11 cellular contexts compared by ENCODE assay signal in genomic region chr21:46122241-46122671, GRCh38. TPM values are rescaled to one million over a fixed set of nuclear protein-coding genes. Genes with fewer than 3 reads are reported as not detected.
DNase-seq lines count a peak whose midpoint lies in the region; ATAC-seq and TF ChIP-seq lines count a peak whose summit lies in the region.
"Had no signal": no experiment of that assay in that cellular context is flagged by ENCODE, and none has a peak within 500 bp of the region (broad histone marks: within the 10 kb centered on the region; RNA-seq: fewer than 3 reads in every experiment).

No MANE protein-coding gene starts in this region.

- H3K36me3 Mint-ChIP-seq in activated T-cell treated with anti-CD3 and anti-CD28 coated beads, Interleukin-2, amount 50 U/mL, for 4 hours (ENCODE audit: insufficient read depth): no peaks in the 10 kb centered on the region
- no peaks in the 10 kb centered on the region for H3K36me3 Mint-ChIP-seq in T-helper 17 cell (ENCODE audit: low read depth)
- H3K36me3 Mint-ChIP-seq: activated naive CD4-positive, alpha-beta T cell treated with anti-CD3 and anti-CD28 coated beads, Interleukin-2, amount 10 ng/mL, durations not matched to agents 7 days and 5 days had no signal

- intact Hi-C loops in stomach (cut with DNase I; ENCODE audit: low total_unique reads): loop anchor here (10.0 kb wide), 1 partner anchor 127 kb away; no protein-coding TSS in a partner anchor

- H3K9me3 ChIP-seq in T-helper 17 cell (ENCODE audit: control insufficient read depth, low read length, poor library complexity, severe bottlenecking) (no peaks in the 10 kb centered on the region), stomach (no peaks in the 10 kb centered on the region)

- H3K4me3 ChIP-seq in foreskin fibroblast (ENCODE audit: low read depth in 1 of 2, low read length in 2 of 2): no peak overlapping the region
- no peak overlapping the region for H3K4me3 ChIP-seq in stomach

- no peak for TF ChIP-seq POLR2A in stomach (IDR thresholded peaks at IDR 0.05)

- H3K27me3 ChIP-seq in stomach: no peaks in the 10 kb centered on the region

- no peaks in the 10 kb centered on the region for H3K9me3 Mint-ChIP-seq in activated T-cell treated with anti-CD3 and anti-CD28 coated beads, Interleukin-2, amount 50 U/mL, for 4 hours
- H3K9me3 Mint-ChIP-seq: activated naive CD4-positive, alpha-beta T cell treated with anti-CD3 and anti-CD28 coated beads, Interleukin-2, amount 10 ng/mL, durations not matched to agents 7 days and 5 days had no signal

- TF ChIP-seq CTCF in foreskin fibroblast (IDR thresholded peaks at IDR 0.05; ENCODE audit: low read depth, low read length) (no peak), stomach (IDR thresholded peaks at IDR 0.05) (no peak)

- no peak overlapping the region for H3K4me3 Mint-ChIP-seq in activated T-cell treated with anti-CD3 and anti-CD28 coated beads, Interleukin-2, amount 50 U/mL, for 4 hours
- no peak overlapping the region for H3K4me3 Mint-ChIP-seq in T-helper 17 cell
- H3K4me3 Mint-ChIP-seq: activated naive CD4-positive, alpha-beta T cell treated with anti-CD3 and anti-CD28 coated beads, Interleukin-2, amount 10 ng/mL, durations not matched to agents 7 days and 5 days had no signal

- peak; percentile 1 for DNase-seq in activated T-cell treated with anti-CD3 and anti-CD28 coated beads, Interleukin-2, amount 50 U/mL, for 4 hours
- DNase-seq in activated T-cell treated with anti-CD3 and anti-CD28 coated beads, Interleukin-2, amount 50 U/mL, for 48 hours: no peak
- DNase-seq in T-helper 17 cell (peak in 2 of 3 donors; percentile 4 to 6), foreskin fibroblast (peak; percentile 75 to 77), stomach (peak; percentile 24), retina (no peak), NCI-H526 treated with DMSO at 0.1 percent for 48 hours (lab: John Stamatoyannopoulos, UW) (no peak)
- DNase-seq: NCI-H146 had no signal

- H3K27ac Mint-ChIP-seq in T-helper 17 cell: no peak overlapping the region
- H3K27ac Mint-ChIP-seq: activated naive CD4-positive, alpha-beta T cell treated with anti-CD3 and anti-CD28 coated beads, Interleukin-2, amount 10 ng/mL, durations not matched to agents 7 days and 5 days had no signal

- TF ChIP-seq EP300 in stomach (IDR thresholded peaks at IDR 0.05): no peak

- no peaks in the 10 kb centered on the region for H3K27me3 Mint-ChIP-seq in activated T-cell treated with anti-CD3 and anti-CD28 coated beads, Interleukin-2, amount 50 U/mL, for 4 hours (ENCODE audit: low read depth)
- no peaks in the 10 kb centered on the region for H3K27me3 Mint-ChIP-seq in T-helper 17 cell
- H3K27me3 Mint-ChIP-seq: activated naive CD4-positive, alpha-beta T cell treated with anti-CD3 and anti-CD28 coated beads, Interleukin-2, amount 10 ng/mL, durations not matched to agents 7 days and 5 days had no signal

- H3K27ac ChIP-seq in stomach: peak overlapping the region in 3 of 5 donors; percentile 4 to 29 (median 7)
- H3K27ac ChIP-seq: HL-60 had no signal

- H3K4me1 ChIP-seq in stomach: no peaks in the 10 kb centered on the region

- H3K36me3 ChIP-seq in stomach: peaks cover 65 to 99% (median 90%) of the 10 kb centered on the region in 4 donors

- ATAC-seq in activated T-cell treated with anti-CD3 and anti-CD28 coated beads, Interleukin-2, amount 50 U/mL, for 4 hours: no peak
- no peak for ATAC-seq in T-helper 17 cell
- ATAC-seq in HG03039 (IDR thresholded peaks at IDR 0.05; ENCODE audit: unreplicated experiment): no peak

- H3K4me1 Mint-ChIP-seq in activated T-cell treated with anti-CD3 and anti-CD28 coated beads, Interleukin-2, amount 50 U/mL, for 4 hours (ENCODE audit: low read depth): no peaks in the 10 kb centered on the region
- H3K4me1 Mint-ChIP-seq in T-helper 17 cell: no peaks in the 10 kb centered on the region
- H3K4me1 Mint-ChIP-seq: activated naive CD4-positive, alpha-beta T cell treated with anti-CD3 and anti-CD28 coated beads, Interleukin-2, amount 10 ng/mL, durations not matched to agents 7 days and 5 days had no signal

- 54 to 63% (median 60%) methylated on average over 11 to 12 of the region's 12 CpGs for WGBS in stomach, 5 donors

RNA-seq across cellular contexts. Expression of gene COL6A2, which starts 24.3 kb away (rescaled TPM):
- 1 to 10 TPM; 4.8 to 7.7 (median 5.7) TPM for total RNA-seq in activated T-cell treated with anti-CD3 and anti-CD28 coated beads, Interleukin-2, amount 50 U/mL, for 4 hours
- total RNA-seq in T-helper 17 cell (10 to 100 TPM; 15.1 to 19.8 TPM), stomach (1,000 to 10,000 TPM in 1 of 5 donors, 100 to 1,000 TPM in 4; 351 to 3,737 (median 491) TPM)
- 100 to 1,000 TPM in 2 of 3 donors, 10 to 100 TPM in 1; 79.3 to 246 (median 113) TPM for polyA plus RNA-seq in stomach

RNA-seq across cellular contexts. Expression of gene FTCD, which starts 33.1 kb away (rescaled TPM):
- total RNA-seq in activated T-cell treated with anti-CD3 and anti-CD28 coated beads, Interleukin-2, amount 50 U/mL, for 4 hours: under 1 TPM; 0.33 to 0.71 (median 0.40) TPM
- total RNA-seq in T-helper 17 cell (1 to 10 TPM in 1 of 2 donors, not detected in 1; 1.1 TPM), stomach (1 to 10 TPM in 2 of 5 donors, not detected in 3; 1.3 to 6.7 TPM)
- 1 to 10 TPM in 1 of 3 donors, under 1 TPM in 2; 0.25 to 2.4 (median 0.53) TPM for polyA plus RNA-seq in stomach

Comparison
In these comparisons a context has a peak if more than half of its experiments do, and no peak if none do; other contexts are left out.
1. DNase-seq: peak in activated T-cell treated with anti-CD3 and anti-CD28 coated beads, Interleukin-2, amount 50 U/mL, for 4 hours (single experiment), T-helper 17 cell (2 of 3), foreskin fibroblast (2 of 2) and stomach (single experiment); none in activated T-cell treated with anti-CD3 and anti-CD28 coated beads, Interleukin-2, amount 50 U/mL, for 48 hours (0 of 2), retina (single experiment) and NCI-H526 treated with DMSO at 0.1 percent for 48 hours (single experiment).
2. RNA of gene COL6A2, which starts 24.3 kb away (total RNA-seq): 351 to 3,737 TPM in stomach; 15.1 to 19.8 TPM in T-helper 17 cell and 4.8 to 7.7 TPM in activated T-cell treated with anti-CD3 and anti-CD28 coated beads, Interleukin-2, amount 50 U/mL, for 4 hours; every median in the first group is over 10 times any median in the second.